ENCODE assay signal across 13 cellular contexts in genomic region chr12:13436696-13437391, GRCh38.
DNase-seq lines count a peak whose midpoint lies in the region; ATAC-seq and TF ChIP-seq lines count a peak whose summit lies in the region.
"Had no signal": no experiment of that assay in that cellular context is flagged by ENCODE, and none has a peak within 500 bp of the region (broad histone marks: within the 10 kb centered on the region; RNA-seq: fewer than 3 reads in every experiment).

No MANE protein-coding gene starts in this region.

- peak overlapping the region; percentile 15 for H3K4me2 ChIP-seq in smooth muscle cell

- no peaks in the 10 kb centered on the region for H4K20me1 ChIP-seq in smooth muscle cell (ENCODE audit: low read depth)

- no peaks in the 10 kb centered on the region for H3K9me3 ChIP-seq in HEK293 (ENCODE audit: control insufficient read depth, insufficient read depth, low read depth, low read length)
- H3K9me3 ChIP-seq in smooth muscle cell (replicated peaks; ENCODE audit: low read depth), result no peaks in the 10 kb centered on the region
- H3K9me3 ChIP-seq: SJSA1 had no signal

- H3K4me1 ChIP-seq in HEK293 (ENCODE audit: control insufficient read depth, insufficient read depth, low read length) (peaks cover 14% of the 10 kb centered on the region), smooth muscle cell (ENCODE audit: low read depth) (peaks cover 8% of the 10 kb centered on the region)
- H3K4me1 ChIP-seq: SJSA1 had no signal

- no peak overlapping the region for H3K9ac ChIP-seq in smooth muscle cell (ENCODE audit: low read depth)

- ATAC-seq in GM19035 (IDR thresholded peaks at IDR 0.05; ENCODE audit: unreplicated experiment) (no peak), GM19324 (IDR thresholded peaks at IDR 0.05; ENCODE audit: low FRiP score, unreplicated experiment) (no peak)

- DNase-seq in SK-MEL-5 (ENCODE audit: low read depth, low spot score) (peak; percentile 90), fibroblast of villous mesenchyme (ENCODE audit: low read depth) (peak; percentile 17), smooth muscle cell (lab: John Stamatoyannopoulos, UW; ENCODE audit: unreplicated experiment) (no peak), pons (ENCODE audit: low spot score) (no peak)
- DNase-seq: activated CD4-positive, alpha-beta T cell treated with anti-CD3 and anti-CD28 coated beads, Interleukin-2, amount 10 ng/mL, durations not matched to agents 7 days and 5 days; DND-41; HFFc6; hippocampal formation; Kasumi-1 had no signal

- CTCF ChIA-PET in HEK293 (lab: Yijun Ruan, JAX), result interaction anchor here (0.7 to 1.5 kb wide), 2 partner anchors 22 to 97 kb away, joined by 3 to 6 read pairs; no protein-coding TSS in a partner anchor

- H3K4me3 ChIP-seq in HEK293 (ENCODE audit: low read depth, low read length) (no peak overlapping the region), fibroblast of villous mesenchyme (ENCODE audit: low read depth, low read length) (no peak overlapping the region), smooth muscle cell (no peak overlapping the region)
- H3K4me3 ChIP-seq: SJSA1 had no signal

- WGBS in smooth muscle cell (ENCODE audit: low lambda C conversion rate), result 38% methylated on average over 11 of the region's 11 CpGs

- no peaks in the 10 kb centered on the region for H3K79me2 ChIP-seq in smooth muscle cell (ENCODE audit: low read depth)

- peaks cover 5% of the 10 kb centered on the region for H3F3A ChIP-seq in smooth muscle cell (ENCODE audit: low read depth)

- H3K27ac ChIP-seq in HEK293 (ENCODE audit: extremely low read depth, low read depth, low read length) (no peak overlapping the region), smooth muscle cell (ENCODE audit: low read depth) (no peak overlapping the region)
- H3K27ac ChIP-seq: SJSA1 had no signal

- POLR2A ChIA-PET in HEK293 (lab: Yijun Ruan, JAX), result interaction anchor here (0.6 kb wide), 1 partner anchor 553 kb away, joined by 3 read pairs; no protein-coding TSS in a partner anchor

- no peaks in the 10 kb centered on the region for H3K27me3 ChIP-seq in smooth muscle cell (ENCODE audit: low read depth)
- H3K27me3 ChIP-seq: SJSA1 had no signal

- in situ Hi-C loops in SK-MEL-5 (cut with HindIII; ENCODE audit: low pct_unique_long_range_greater_than_20kb, low sequenced_read_pairs), result no loop called here

- H3K36me3 ChIP-seq in HEK293 (ENCODE audit: control insufficient read depth in 2 of 2, insufficient read depth in 1 of 2, low read length in 2 of 2) (no peaks in the 10 kb centered on the region), smooth muscle cell (ENCODE audit: low read depth) (no peaks in the 10 kb centered on the region)
- H3K36me3 ChIP-seq: SJSA1 had no signal

- TF ChIP-seq CTCF in HEK293 (tag by site-specific recombination; IDR thresholded peaks at IDR 0.05) (no peak), fibroblast of villous mesenchyme (IDR thresholded peaks at IDR 0.05; ENCODE audit: insufficient read depth, low read depth, low read length) (no peak), smooth muscle cell (IDR thresholded peaks at IDR 0.05; ENCODE audit: borderline replicate concordance, insufficient read depth, poor library complexity, severe bottlenecking) (no peak)

- no peak overlapping the region for H2AFZ ChIP-seq in smooth muscle cell (ENCODE audit: low read depth)

TF ChIP-seq in HEK293, 187 proteins besides CTCF, POLR2A, EP300 and RAD21 (continues in another document):
- TF ChIP-seq ZNF184 (tag by site-specific recombination; IDR thresholded peaks at IDR 0.05) (0 out of 2 replicates have a peak, but pooled peaks have one; percentile 36), MEIS1 (CRISPR knock-in tag; IDR thresholded peaks at IDR 0.05; ENCODE audit: borderline replicate concordance) (no peak), RBAK (tag by site-specific recombination; IDR thresholded peaks at IDR 0.05) (peak; percentile 29; the same call in 1 of the 2 replicates), KLF1 (tag by site-specific recombination; IDR thresholded peaks at IDR 0.05) (no peak), ZNF146 (tag by site-specific recombination; IDR thresholded peaks at IDR 0.05) (no peak), ZNF140 (tag by site-specific recombination; IDR thresholded peaks at IDR 0.05) (no peak), SETDB1 (IDR thresholded peaks at IDR 0.05; ENCODE audit: insufficient read length, low read length) (peak; percentile 72), ZNF639 (tag by site-specific recombination; IDR thresholded peaks at IDR 0.05) (peak; percentile 49; the same call in 1 of the 2 replicates), ZNF2 (tag by site-specific recombination; IDR thresholded peaks at IDR 0.05) (0 out of 2 replicates have a peak, but pooled peaks have one; percentile 42), TSHZ1 (tag by site-specific recombination; IDR thresholded peaks at IDR 0.05; ENCODE audit: borderline replicate concordance) (peak; percentile 50), SCRT1 (tag by site-specific recombination; IDR thresholded peaks at IDR 0.05; ENCODE audit: borderline replicate concordance) (no peak), SP7 (tag by site-specific recombination; IDR thresholded peaks at IDR 0.05) (peak; percentile 46; the same call in 1 of the 2 replicates), ZNF366 (tag by site-specific recombination; conservative IDR thresholded peaks at IDR 0.05) (peak; percentile 76), GFI1B (tag by site-specific recombination; IDR thresholded peaks at IDR 0.05) (no peak)
- TF ChIP-seq, protein P1, sequence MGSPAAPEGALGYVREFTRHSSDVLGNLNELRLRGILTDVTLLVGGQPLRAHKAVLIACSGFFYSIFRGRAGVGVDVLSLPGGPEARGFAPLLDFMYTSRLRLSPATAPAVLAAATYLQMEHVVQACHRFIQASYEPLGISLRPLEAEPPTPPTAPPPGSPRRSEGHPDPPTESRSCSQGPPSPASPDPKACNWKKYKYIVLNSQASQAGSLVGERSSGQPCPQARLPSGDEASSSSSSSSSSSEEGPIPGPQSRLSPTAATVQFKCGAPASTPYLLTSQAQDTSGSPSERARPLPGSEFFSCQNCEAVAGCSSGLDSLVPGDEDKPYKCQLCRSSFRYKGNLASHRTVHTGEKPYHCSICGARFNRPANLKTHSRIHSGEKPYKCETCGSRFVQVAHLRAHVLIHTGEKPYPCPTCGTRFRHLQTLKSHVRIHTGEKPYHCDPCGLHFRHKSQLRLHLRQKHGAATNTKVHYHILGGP (tag by site-specific recombination; IDR thresholded peaks at IDR 0.05), result no peak
- TF ChIP-seq, protein P2, sequence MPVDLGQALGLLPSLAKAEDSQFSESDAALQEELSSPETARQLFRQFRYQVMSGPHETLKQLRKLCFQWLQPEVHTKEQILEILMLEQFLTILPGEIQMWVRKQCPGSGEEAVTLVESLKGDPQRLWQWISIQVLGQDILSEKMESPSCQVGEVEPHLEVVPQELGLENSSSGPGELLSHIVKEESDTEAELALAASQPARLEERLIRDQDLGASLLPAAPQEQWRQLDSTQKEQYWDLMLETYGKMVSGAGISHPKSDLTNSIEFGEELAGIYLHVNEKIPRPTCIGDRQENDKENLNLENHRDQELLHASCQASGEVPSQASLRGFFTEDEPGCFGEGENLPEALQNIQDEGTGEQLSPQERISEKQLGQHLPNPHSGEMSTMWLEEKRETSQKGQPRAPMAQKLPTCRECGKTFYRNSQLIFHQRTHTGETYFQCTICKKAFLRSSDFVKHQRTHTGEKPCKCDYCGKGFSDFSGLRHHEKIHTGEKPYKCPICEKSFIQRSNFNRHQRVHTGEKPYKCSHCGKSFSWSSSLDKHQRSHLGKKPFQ (tag by site-specific recombination; IDR thresholded peaks at IDR 0.05), result no peak

Comparison
In these comparisons a context has a peak if more than half of its experiments do, and no peak if none do; other contexts are left out.
1. DNase-seq: peak in SK-MEL-5 (single experiment) and fibroblast of villous mesenchyme (single experiment); none in smooth muscle cell (single experiment) and pons (single experiment).